8 cellular contexts compared by ENCODE assay signal in genomic region chr3:171459130-171459941, GRCh38. TPM values are rescaled to one million over a fixed set of nuclear protein-coding genes. Genes with fewer than 3 reads are reported as not detected.
DNase-seq lines count a peak whose midpoint lies in the region; ATAC-seq and TF ChIP-seq lines count a peak whose summit lies in the region.

No MANE protein-coding gene starts in this region.

- H3K27me3 Mint-ChIP-seq in type B pancreatic cell, result peaks cover 67% of the 10 kb centered on the region

- H4K20me1 ChIP-seq in OCI-LY3 (ENCODE audit: insufficient read depth, low read length), result peaks cover 44% of the 10 kb centered on the region

- ATAC-seq in HG03280 (IDR thresholded peaks at IDR 0.05; ENCODE audit: unreplicated experiment), result no peak

- DNase-seq in NCI-H82 (lab: John Stamatoyannopoulos, UW), result peak; percentile 69
- no peak for DNase-seq in NCI-H82 treated with DMSO at 0.1 percent for 48 hours (lab: John Stamatoyannopoulos, UW; ENCODE audit: unreplicated experiment)
- DNase-seq in activated gamma-delta T cell (lab: John Stamatoyannopoulos, UW), result peak; percentile 20
- DNase-seq in foreskin melanocyte, result peak; percentile 32
- DNase-seq in type B pancreatic cell (ENCODE audit: extremely low spot score, unreplicated experiment), result no peak

- peak overlapping the region; percentile 91 for H3K4me2 ChIP-seq in OCI-LY3 (ENCODE audit: low read length)

- H3K9me3 ChIP-seq in OCI-LY3 (ENCODE audit: insufficient read depth, low read length) (no peaks in the 10 kb centered on the region), neutrophil (no peaks in the 10 kb centered on the region)

- H3K4me1 Mint-ChIP-seq in type B pancreatic cell (ENCODE audit: unreplicated experiment), result peaks cover 34% of the 10 kb centered on the region

- H3K79me2 ChIP-seq in OCI-LY3 (ENCODE audit: low read length), result peaks cover 70% of the 10 kb centered on the region

- peaks cover 25% of the 10 kb centered on the region for H3K4me1 ChIP-seq in OCI-LY3 (ENCODE audit: low read length)
- H3K4me1 ChIP-seq in neutrophil (ENCODE audit: control insufficient read depth in 1 of 2, insufficient read depth in 1 of 2, low read depth in 1 of 2, low read length in 1 of 2), result peaks cover 26 to 31% of the 10 kb centered on the region in 2 experiments

- H2AFZ ChIP-seq in OCI-LY3 (ENCODE audit: low read depth, low read length), result no peak overlapping the region; the same call in 1 of the 2 replicates

- H3K27ac ChIP-seq in OCI-LY3 (ENCODE audit: low read length), result peak overlapping the region; percentile 77
- no peak overlapping the region for H3K27ac ChIP-seq in neutrophil

- no peaks in the 10 kb centered on the region for H3K9me3 Mint-ChIP-seq in type B pancreatic cell

- peak overlapping the region; percentile 90 for H3K4me3 ChIP-seq in OCI-LY3 (ENCODE audit: low read length)
- peak overlapping the region; percentile 82 for H3K4me3 ChIP-seq in neutrophil (ENCODE audit: low read depth in 1 of 2, low read length in 1 of 2)

- peak overlapping the region; percentile 44 for H3K27ac Mint-ChIP-seq in type B pancreatic cell

- H3K4me3 Mint-ChIP-seq in type B pancreatic cell, result peak overlapping the region; percentile 93

- H3K27me3 ChIP-seq in OCI-LY3 (ENCODE audit: low read depth, low read length) (no peaks in the 10 kb centered on the region), neutrophil (peaks cover 82% of the 10 kb centered on the region)

- TF ChIP-seq CTCF in OCI-LY3 (IDR thresholded peaks at IDR 0.05; ENCODE audit: low read depth, low read length) (no peak), neutrophil (IDR thresholded peaks at IDR 0.05) (no peak), type B pancreatic cell (conservative IDR thresholded peaks at IDR 0.05) (no peak)

- no peaks in the 10 kb centered on the region for H3K36me3 Mint-ChIP-seq in type B pancreatic cell

- no peaks in the 10 kb centered on the region for H3K36me3 ChIP-seq in OCI-LY3 (replicated peaks; ENCODE audit: low read depth, low read length)
- H3K36me3 ChIP-seq in neutrophil, result no peaks in the 10 kb centered on the region

- H3K9ac ChIP-seq in OCI-LY3 (ENCODE audit: low read length), result peak overlapping the region; percentile 88

RNA-seq across cellular contexts. Expression of gene TNIK, which starts 0.9 kb away (rescaled TPM):
- 8.1 and 38.1 TPM in 2 replicates for total RNA-seq in type B pancreatic cell (ENCODE audit: low replicate concordance)

Comparison
In these comparisons a context has a peak if more than half of its experiments do, and no peak if none do; other contexts are left out.
1. DNase-seq: peak in NCI-H82 (single experiment), activated gamma-delta T cell (single experiment) and foreskin melanocyte (single experiment); none in NCI-H82 treated with DMSO at 0.1 percent for 48 hours (single experiment) and type B pancreatic cell (single experiment).